ENCODE assay signal across 1 cellular context in genomic region chr6:131808460-131809269, GRCh38.
A peak's percentile ranks its signal among the peaks of the same experiment; 100 is the strongest.
TF ChIP-seq lines count a peak whose summit lies in the region.

No MANE protein-coding gene starts in this region.

TF ChIP-seq in HepG2, 621 proteins besides CTCF, POLR2A, EP300 and RAD21 (continued from another document and continues in another):
- TF ChIP-seq, protein P1, sequence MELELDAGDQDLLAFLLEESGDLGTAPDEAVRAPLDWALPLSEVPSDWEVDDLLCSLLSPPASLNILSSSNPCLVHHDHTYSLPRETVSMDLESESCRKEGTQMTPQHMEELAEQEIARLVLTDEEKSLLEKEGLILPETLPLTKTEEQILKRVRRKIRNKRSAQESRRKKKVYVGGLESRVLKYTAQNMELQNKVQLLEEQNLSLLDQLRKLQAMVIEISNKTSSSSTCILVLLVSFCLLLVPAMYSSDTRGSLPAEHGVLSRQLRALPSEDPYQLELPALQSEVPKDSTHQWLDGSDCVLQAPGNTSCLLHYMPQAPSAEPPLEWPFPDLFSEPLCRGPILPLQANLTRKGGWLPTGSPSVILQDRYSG (CRISPR knock-in tag; IDR thresholded peaks at IDR 0.05): no peak
- TF ChIP-seq, protein P2, sequence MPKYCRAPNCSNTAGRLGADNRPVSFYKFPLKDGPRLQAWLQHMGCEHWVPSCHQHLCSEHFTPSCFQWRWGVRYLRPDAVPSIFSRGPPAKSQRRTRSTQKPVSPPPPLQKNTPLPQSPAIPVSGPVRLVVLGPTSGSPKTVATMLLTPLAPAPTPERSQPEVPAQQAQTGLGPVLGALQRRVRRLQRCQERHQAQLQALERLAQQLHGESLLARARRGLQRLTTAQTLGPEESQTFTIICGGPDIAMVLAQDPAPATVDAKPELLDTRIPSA (CRISPR knock-in tag; IDR thresholded peaks at IDR 0.05; ENCODE audit: borderline replicate concordance): no peak
- TF ChIP-seq ZNF605 (CRISPR knock-in tag; IDR thresholded peaks at IDR 0.05) (0 out of 2 replicates have a peak, but pooled peaks have one; percentile 51), HNRNPH1 (optimal IDR thresholded peaks at IDR 0.05; ENCODE audit: low read depth, low read length) (no peak), HNRNPL (IDR thresholded peaks at IDR 0.05; ENCODE audit: low read depth, low read length) (no peak), TRIM24 (CRISPR knock-in tag; IDR thresholded peaks at IDR 0.05) (no peak), ZNF10 (CRISPR knock-in tag; IDR thresholded peaks at IDR 0.05; ENCODE audit: borderline replicate concordance, low read depth) (no peak), CBX2 (IDR thresholded peaks at IDR 0.05; ENCODE audit: low read depth, low read length) (no peak), CBX2 (CRISPR knock-in tag; IDR thresholded peaks at IDR 0.05; ENCODE audit: low read depth) (no peak), ZNF83 (CRISPR knock-in tag; IDR thresholded peaks at IDR 0.05; ENCODE audit: borderline replicate concordance) (no peak), MATR3 (CRISPR knock-in tag; IDR thresholded peaks at IDR 0.05) (no peak), ATF7 (IDR thresholded peaks at IDR 0.05) (no peak), ATF7 (CRISPR knock-in tag; IDR thresholded peaks at IDR 0.05) (no peak), ZFP36L2 (CRISPR knock-in tag; IDR thresholded peaks at IDR 0.05) (no peak), ZNF740 (CRISPR knock-in tag; IDR thresholded peaks at IDR 0.05) (no peak), ZSCAN30 (CRISPR knock-in tag; IDR thresholded peaks at IDR 0.05) (no peak), BRD4 (CRISPR knock-in tag; IDR thresholded peaks at IDR 0.05) (no peak), BHLHE40 (IDR thresholded peaks at IDR 0.05; ENCODE audit: low read length) (no peak), RBFOX2 (IDR thresholded peaks at IDR 0.05; ENCODE audit: low read depth, low read length) (no peak), ELF4 (CRISPR knock-in tag; IDR thresholded peaks at IDR 0.05; ENCODE audit: borderline replicate concordance) (no peak), AGO1 (IDR thresholded peaks at IDR 0.05; ENCODE audit: low read depth, low read length, poor library complexity, severe bottlenecking) (no peak), ZSCAN25 (CRISPR knock-in tag; IDR thresholded peaks at IDR 0.05) (no peak), MNT (IDR thresholded peaks at IDR 0.05) (no peak), ZNF550 (CRISPR knock-in tag; IDR thresholded peaks at IDR 0.05; ENCODE audit: borderline replicate concordance) (no peak), TSC22D2 (CRISPR knock-in tag; IDR thresholded peaks at IDR 0.05; ENCODE audit: borderline replicate concordance) (peak; percentile 13; the same call in 1 of the 2 replicates), CSRNP1 (CRISPR knock-in tag; IDR thresholded peaks at IDR 0.05) (no peak), NFE2L2 (IDR thresholded peaks at IDR 0.05; ENCODE audit: low read length) (no peak), MAZ (IDR thresholded peaks at IDR 0.05; ENCODE audit: borderline replicate concordance, low read depth, low read length) (no peak), MAZ (CRISPR knock-in tag; IDR thresholded peaks at IDR 0.05; ENCODE audit: low read depth) (no peak), ZNF367 (CRISPR knock-in tag; IDR thresholded peaks at IDR 0.05; ENCODE audit: borderline replicate concordance) (peak; percentile 2; the same call in 1 of the 2 replicates), MTF2 (CRISPR knock-in tag; IDR thresholded peaks at IDR 0.05; ENCODE audit: borderline replicate concordance) (no peak), ZFAT (CRISPR knock-in tag; conservative IDR thresholded peaks at IDR 0.05) (no peak), PBX3 (CRISPR knock-in tag; IDR thresholded peaks at IDR 0.05; ENCODE audit: borderline replicate concordance) (no peak), PITX1 (CRISPR knock-in tag; IDR thresholded peaks at IDR 0.05) (no peak), IRF1 (CRISPR knock-in tag; IDR thresholded peaks at IDR 0.05; ENCODE audit: low read depth) (no peak), ZNF382 (CRISPR knock-in tag; IDR thresholded peaks at IDR 0.05; ENCODE audit: borderline replicate concordance) (no peak), ZNF552 (CRISPR knock-in tag; IDR thresholded peaks at IDR 0.05; ENCODE audit: borderline replicate concordance) (no peak), KLF9 (CRISPR knock-in tag; IDR thresholded peaks at IDR 0.05; ENCODE audit: low read depth) (no peak), ZNF577 (CRISPR knock-in tag; IDR thresholded peaks at IDR 0.05; ENCODE audit: borderline replicate concordance, low read depth) (no peak), ZBTB43 (CRISPR knock-in tag; conservative IDR thresholded peaks at IDR 0.05) (no peak), RNF2 (conservative IDR thresholded peaks at IDR 0.05; ENCODE audit: low read depth) (no peak), SYNCRIP (IDR thresholded peaks at IDR 0.05; ENCODE audit: insufficient read depth, low read depth, low read length) (no peak), FOSL1 (CRISPR knock-in tag; IDR thresholded peaks at IDR 0.05; ENCODE audit: borderline replicate concordance) (no peak), SP140L (CRISPR knock-in tag; IDR thresholded peaks at IDR 0.05; ENCODE audit: borderline replicate concordance) (no peak), NFIC (IDR thresholded peaks at IDR 0.05; ENCODE audit: low read length) (no peak), ZNF101 (CRISPR knock-in tag; IDR thresholded peaks at IDR 0.05; ENCODE audit: borderline replicate concordance, low read depth) (no peak), PHB2 (IDR thresholded peaks at IDR 0.05; ENCODE audit: partially characterized antibody) (no peak), MAF1 (CRISPR knock-in tag; IDR thresholded peaks at IDR 0.05; ENCODE audit: borderline replicate concordance) (0 out of 2 replicates have a peak, but pooled peaks have one; percentile 4), ZNF274 (CRISPR knock-in tag; IDR thresholded peaks at IDR 0.05) (no peak; the same call in 1 of the 2 replicates), REXO4 (CRISPR knock-in tag; IDR thresholded peaks at IDR 0.05; ENCODE audit: borderline replicate concordance) (no peak), TEAD3 (CRISPR knock-in tag; optimal IDR thresholded peaks at IDR 0.05; ENCODE audit: borderline replicate concordance) (peak; percentile 35), ATF4 (CRISPR knock-in tag; IDR thresholded peaks at IDR 0.05) (peak in 1 of 2 experiments; percentile 28; a peak in 1 of 4 replicates), HOXD1 (CRISPR knock-in tag; IDR thresholded peaks at IDR 0.05) (no peak), MYNN (CRISPR knock-in tag; IDR thresholded peaks at IDR 0.05; ENCODE audit: low read depth) (no peak), ZNF12 (CRISPR knock-in tag; IDR thresholded peaks at IDR 0.05) (no peak), FOXA1 (IDR thresholded peaks at IDR 0.05) (no peak), FOXA1 (CRISPR knock-in tag; IDR thresholded peaks at IDR 0.05) (no peak)
- TF ChIP-seq, protein P3, sequence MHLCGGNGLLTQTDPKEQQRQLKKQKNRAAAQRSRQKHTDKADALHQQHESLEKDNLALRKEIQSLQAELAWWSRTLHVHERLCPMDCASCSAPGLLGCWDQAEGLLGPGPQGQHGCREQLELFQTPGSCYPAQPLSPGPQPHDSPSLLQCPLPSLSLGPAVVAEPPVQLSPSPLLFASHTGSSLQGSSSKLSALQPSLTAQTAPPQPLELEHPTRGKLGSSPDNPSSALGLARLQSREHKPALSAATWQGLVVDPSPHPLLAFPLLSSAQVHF (CRISPR knock-in tag; IDR thresholded peaks at IDR 0.05): no peak
- TF ChIP-seq, protein P4, sequence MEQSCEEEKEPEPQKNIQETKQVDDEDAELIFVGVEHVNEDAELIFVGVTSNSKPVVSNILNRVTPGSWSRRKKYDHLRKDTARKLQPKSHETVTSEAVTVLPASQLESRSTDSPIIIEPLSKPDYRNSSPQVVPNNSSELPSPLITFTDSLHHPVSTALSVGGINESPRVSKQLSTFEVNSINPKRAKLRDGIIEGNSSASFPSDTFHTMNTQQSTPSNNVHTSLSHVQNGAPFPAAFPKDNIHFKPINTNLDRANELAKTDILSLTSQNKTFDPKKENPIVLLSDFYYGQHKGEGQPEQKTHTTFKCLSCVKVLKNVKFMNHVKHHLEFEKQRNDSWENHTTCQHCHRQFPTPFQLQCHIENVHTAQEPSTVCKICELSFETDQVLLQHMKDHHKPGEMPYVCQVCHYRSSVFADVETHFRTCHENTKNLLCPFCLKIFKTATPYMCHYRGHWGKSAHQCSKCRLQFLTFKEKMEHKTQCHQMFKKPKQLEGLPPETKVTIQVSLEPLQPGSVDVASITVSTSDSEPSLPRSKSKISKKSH (CRISPR knock-in tag; IDR thresholded peaks at IDR 0.05; ENCODE audit: borderline replicate concordance): no peak
- TF ChIP-seq, protein P5, sequence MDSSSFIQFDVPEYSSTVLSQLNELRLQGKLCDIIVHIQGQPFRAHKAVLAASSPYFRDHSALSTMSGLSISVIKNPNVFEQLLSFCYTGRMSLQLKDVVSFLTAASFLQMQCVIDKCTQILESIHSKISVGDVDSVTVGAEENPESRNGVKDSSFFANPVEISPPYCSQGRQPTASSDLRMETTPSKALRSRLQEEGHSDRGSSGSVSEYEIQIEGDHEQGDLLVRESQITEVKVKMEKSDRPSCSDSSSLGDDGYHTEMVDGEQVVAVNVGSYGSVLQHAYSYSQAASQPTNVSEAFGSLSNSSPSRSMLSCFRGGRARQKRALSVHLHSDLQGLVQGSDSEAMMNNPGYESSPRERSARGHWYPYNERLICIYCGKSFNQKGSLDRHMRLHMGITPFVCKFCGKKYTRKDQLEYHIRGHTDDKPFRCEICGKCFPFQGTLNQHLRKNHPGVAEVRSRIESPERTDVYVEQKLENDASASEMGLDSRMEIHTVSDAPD (CRISPR knock-in tag; IDR thresholded peaks at IDR 0.05): no peak
- TF ChIP-seq, protein P6, sequence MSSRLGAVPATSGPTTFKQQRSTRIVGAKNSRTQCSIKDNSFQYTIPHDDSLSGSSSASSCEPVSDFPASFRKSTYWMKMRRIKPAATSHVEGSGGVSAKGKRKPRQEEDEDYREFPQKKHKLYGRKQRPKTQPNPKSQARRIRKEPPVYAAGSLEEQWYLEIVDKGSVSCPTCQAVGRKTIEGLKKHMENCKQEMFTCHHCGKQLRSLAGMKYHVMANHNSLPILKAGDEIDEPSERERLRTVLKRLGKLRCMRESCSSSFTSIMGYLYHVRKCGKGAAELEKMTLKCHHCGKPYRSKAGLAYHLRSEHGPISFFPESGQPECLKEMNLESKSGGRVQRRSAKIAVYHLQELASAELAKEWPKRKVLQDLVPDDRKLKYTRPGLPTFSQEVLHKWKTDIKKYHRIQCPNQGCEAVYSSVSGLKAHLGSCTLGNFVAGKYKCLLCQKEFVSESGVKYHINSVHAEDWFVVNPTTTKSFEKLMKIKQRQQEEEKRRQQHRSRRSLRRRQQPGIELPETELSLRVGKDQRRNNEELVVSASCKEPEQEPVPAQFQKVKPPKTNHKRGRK (CRISPR knock-in tag; IDR thresholded peaks at IDR 0.05): no peak
